ENCODE assay signal across 19 cellular contexts in genomic region chr3:125067225-125067624, GRCh38. TPM values are rescaled to one million over a fixed set of nuclear protein-coding genes. Genes with fewer than 3 reads are reported as not detected.
DNase-seq lines count a peak whose midpoint lies in the region; ATAC-seq and TF ChIP-seq lines count a peak whose summit lies in the region.
"Had no signal": no experiment of that assay in that cellular context is flagged by ENCODE, and none has a peak within 500 bp of the region (broad histone marks: within the 10 kb centered on the region; RNA-seq: fewer than 3 reads in every experiment).

No MANE protein-coding gene starts in this region.

- no peak for TF ChIP-seq POLR2A in sigmoid colon (IDR thresholded peaks at IDR 0.05)

- 76 to 83% methylated on average over 3 of the region's 3 CpGs for WGBS in sigmoid colon, 2 donors

- H3K4me1 ChIP-seq in Caco-2 (peaks cover 47% of the 10 kb centered on the region), HUES48 (ENCODE audit: control insufficient read depth, insufficient read depth, low read length) (peaks cover 16% of the 10 kb centered on the region; the same call in 1 of the 2 replicates), sigmoid colon (peaks cover 0 to 20% (median 14%) of the 10 kb centered on the region in 4 donors)

- intact Hi-C loops in Caco-2 (cut with micrococcal nuclease; ENCODE audit: unreplicated experiment) (loop anchor here (1.0 to 10.0 kb wide), 2 partner anchors 64 to 308 kb away; partner anchors contain the start of gene ZNF148), sigmoid colon (cut with DNase I) (loop anchor here (10.0 kb wide), 1 partner anchor 142 kb away; no protein-coding TSS in a partner anchor)

- H3K36me3 ChIP-seq in Caco-2 (ENCODE audit: control insufficient read depth, insufficient read depth, low read length) = no peaks in the 10 kb centered on the region
- no peaks in the 10 kb centered on the region for H3K36me3 ChIP-seq in HUES48 (ENCODE audit: control insufficient read depth, insufficient read depth, low read length)
- no peaks in the 10 kb centered on the region for H3K36me3 ChIP-seq in sigmoid colon
- H3K36me3 ChIP-seq: thoracic aorta had no signal

- CTCF ChIA-PET in Caco-2 (lab: Charles Lee) = no interaction called here
- CTCF ChIA-PET in WTC11 (lab: Charles Lee) = no interaction called here

- no peak for TF ChIP-seq EP300 in sigmoid colon (IDR thresholded peaks at IDR 0.05)

- H3K9ac ChIP-seq in HUES48 (ENCODE audit: low read depth, low read length) = no peak overlapping the region
- H3K9ac ChIP-seq: parathyroid adenoma had no signal

- H3K27me3 Mint-ChIP-seq in Caco-2 (ENCODE audit: insufficient read depth, unreplicated experiment) (no peaks in the 10 kb centered on the region), WTC11 (ENCODE audit: low read depth) (peaks cover 3% of the 10 kb centered on the region; the same call in 1 of the 2 replicates)
- H3K27me3 Mint-ChIP-seq in naive thymus-derived CD8-positive, alpha-beta T cell = peaks cover 0 to 9% (median 4%) of the 10 kb centered on the region in 5 donors
- H3K27me3 Mint-ChIP-seq: stimulated activated memory B cell treated with anti-CD40 and anti-IgM and Interleukin-4, amounts not matched to agents 10 μg/mL and 1 μg/mL and 100 μg/mL, for 72 hours had no signal

- peak; percentile 53 to 72 for DNase-seq in Caco-2
- DNase-seq in WTC11 (ENCODE audit: low spot score) = no peak
- peak; percentile 49 for DNase-seq in kidney glomerular epithelial cell (lab: John Stamatoyannopoulos, UW)
- no peak for DNase-seq in naive thymus-derived CD8-positive, alpha-beta T cell
- no peak for DNase-seq in AG08396 (ENCODE audit: low spot score)
- DNase-seq in sigmoid colon = no peak
- DNase-seq: activated CD4-positive, alpha-beta T cell treated with anti-CD3 and anti-CD28 coated beads, Interleukin-2, amount 50 U/mL, for 1 hour; activated CD8-positive, alpha-beta memory T cell treated with anti-CD3 and anti-CD28 coated beads, Interleukin-2, amount 50 U/mL, for 4 hours; CD4-positive, alpha-beta memory T cell; natural killer cell; NCI-H1436 treated with DMSO at 0.1 percent for 48 hours; NCI-H524 treated with DMSO at 0.1 percent for 48 hours; SHP77 treated with DMSO at 0.1 percent for 48 hours had no signal

- peak overlapping the region; percentile 46 for H3K27ac ChIP-seq in HUES48 (ENCODE audit: low read depth, low read length)
- no peak overlapping the region for H3K27ac ChIP-seq in sigmoid colon
- H3K27ac ChIP-seq: parathyroid adenoma, thoracic aorta had no signal

- H3K4me3 ChIP-seq in Caco-2 (ENCODE audit: low read depth, low read length) (no peak overlapping the region), HUES48 (ENCODE audit: low read depth, low read length) (no peak overlapping the region), sigmoid colon (no peak overlapping the region)
- H3K4me3 ChIP-seq: thoracic aorta had no signal

- H3K4me1 Mint-ChIP-seq in Caco-2 (ENCODE audit: low read depth, unreplicated experiment) = peaks cover 41% of the 10 kb centered on the region
- peaks cover 10% of the 10 kb centered on the region for H3K4me1 Mint-ChIP-seq in WTC11
- H3K4me1 Mint-ChIP-seq in naive thymus-derived CD8-positive, alpha-beta T cell = peaks cover 7 to 16% (median 15%) of the 10 kb centered on the region in 4 donors

- TF ChIP-seq CTCF in Caco-2 (IDR thresholded peaks at IDR 0.05; ENCODE audit: insufficient read depth in 1 of 2, low read depth in 1 of 2, low read length in 1 of 2, severe bottlenecking in 1 of 2, unreplicated experiment in 1 of 2) (no peak), WTC11 (IDR thresholded peaks at IDR 0.05) (no peak), sigmoid colon (IDR thresholded peaks at IDR 0.05) (no peak)

- H3K27ac Mint-ChIP-seq in Caco-2 (ENCODE audit: unreplicated experiment) (peak overlapping the region; percentile 86), WTC11 (no peak overlapping the region; the same call in 1 of the 2 replicates)
- peak overlapping the region in 3 of 10 donors; percentile 1 to 23 (median 13) for H3K27ac Mint-ChIP-seq in naive thymus-derived CD8-positive, alpha-beta T cell
- H3K27ac Mint-ChIP-seq: activated T-helper 2 cell treated with anti-CD3 and anti-CD28 coated beads, Interferon-gamma antibody, Interleukin-2, Interleukin-4, amounts not matched to agents 10 μg/mL and 5 μg/mL and 100 μg/mL, durations not matched to agents 14 hours and 24 hours and 36 hours; CD4-positive, alpha-beta memory T cell; natural killer cell; stimulated activated memory B cell treated with anti-CD40 and anti-IgM and Interleukin-4, amounts not matched to agents 10 μg/mL and 1 μg/mL and 100 μg/mL, for 72 hours had no signal

- H3K9me3 Mint-ChIP-seq in Caco-2 (ENCODE audit: unreplicated experiment) (peaks cover 9% of the 10 kb centered on the region), WTC11 (peaks cover 8% of the 10 kb centered on the region)
- no peaks in the 10 kb centered on the region for H3K9me3 Mint-ChIP-seq in naive thymus-derived CD8-positive, alpha-beta T cell
- H3K9me3 Mint-ChIP-seq: natural killer cell; stimulated activated memory B cell treated with anti-CD40 and anti-IgM and Interleukin-4, amounts not matched to agents 10 μg/mL and 1 μg/mL and 100 μg/mL, for 72 hours had no signal

- ATAC-seq in WTC11 (peak; percentile 66), GM19395 (IDR thresholded peaks at IDR 0.05; ENCODE audit: unreplicated experiment) (no peak)
- ATAC-seq in naive thymus-derived CD8-positive, alpha-beta T cell = no peak
- ATAC-seq: natural killer cell; stimulated activated memory B cell treated with anti-CD40 and anti-IgM and Interleukin-4, amounts not matched to agents 10 μg/mL and 1 μg/mL and 100 μg/mL, for 72 hours had no signal

- H3K9me3 ChIP-seq in Caco-2 (no peaks in the 10 kb centered on the region), HUES48 (ENCODE audit: control insufficient read depth, insufficient read depth, low read length) (no peaks in the 10 kb centered on the region), sigmoid colon (no peaks in the 10 kb centered on the region)
- H3K9me3 ChIP-seq: thoracic aorta had no signal

- POLR2A ChIA-PET in Caco-2 (lab: Charles Lee) (no interaction called here), WTC11 (lab: Charles Lee) (no interaction called here)
- POLR2A ChIA-PET in naive thymus-derived CD8-positive, alpha-beta T cell (lab: Charles Lee) = no interaction called here

- H3K4me3 Mint-ChIP-seq in Caco-2 (ENCODE audit: unreplicated experiment) (peak overlapping the region; percentile 20), WTC11 (no peak overlapping the region)
- H3K4me3 Mint-ChIP-seq in naive thymus-derived CD8-positive, alpha-beta T cell = no peak overlapping the region
- H3K4me3 Mint-ChIP-seq: CD4-positive, alpha-beta memory T cell; natural killer cell; stimulated activated memory B cell treated with anti-CD40 and anti-IgM and Interleukin-4, amounts not matched to agents 10 μg/mL and 1 μg/mL and 100 μg/mL, for 72 hours had no signal

- H3K27me3 ChIP-seq in Caco-2 (replicated peaks; ENCODE audit: control insufficient read depth, insufficient read depth, low read length) (no peaks in the 10 kb centered on the region), HUES48 (ENCODE audit: control insufficient read depth, insufficient read depth, low read length) (no peaks in the 10 kb centered on the region), sigmoid colon (no peaks in the 10 kb centered on the region)

- BruUV-seq in Caco-2 (replicated peaks; lab: Mats Ljungman, UMichigan) = no TSS peak

- peaks cover 16% of the 10 kb centered on the region for H3K36me3 Mint-ChIP-seq in Caco-2 (ENCODE audit: insufficient read depth, unreplicated experiment)
- no peaks in the 10 kb centered on the region for H3K36me3 Mint-ChIP-seq in WTC11
- no peaks in the 10 kb centered on the region for H3K36me3 Mint-ChIP-seq in naive thymus-derived CD8-positive, alpha-beta T cell
- H3K36me3 Mint-ChIP-seq: CD4-positive, alpha-beta memory T cell; natural killer cell; stimulated activated memory B cell treated with anti-CD40 and anti-IgM and Interleukin-4, amounts not matched to agents 10 μg/mL and 1 μg/mL and 100 μg/mL, for 72 hours had no signal

TF ChIP-seq in WTC11, 78 proteins besides CTCF, POLR2A, EP300 and RAD21 (continues in another document):
- TF ChIP-seq, protein P1, sequence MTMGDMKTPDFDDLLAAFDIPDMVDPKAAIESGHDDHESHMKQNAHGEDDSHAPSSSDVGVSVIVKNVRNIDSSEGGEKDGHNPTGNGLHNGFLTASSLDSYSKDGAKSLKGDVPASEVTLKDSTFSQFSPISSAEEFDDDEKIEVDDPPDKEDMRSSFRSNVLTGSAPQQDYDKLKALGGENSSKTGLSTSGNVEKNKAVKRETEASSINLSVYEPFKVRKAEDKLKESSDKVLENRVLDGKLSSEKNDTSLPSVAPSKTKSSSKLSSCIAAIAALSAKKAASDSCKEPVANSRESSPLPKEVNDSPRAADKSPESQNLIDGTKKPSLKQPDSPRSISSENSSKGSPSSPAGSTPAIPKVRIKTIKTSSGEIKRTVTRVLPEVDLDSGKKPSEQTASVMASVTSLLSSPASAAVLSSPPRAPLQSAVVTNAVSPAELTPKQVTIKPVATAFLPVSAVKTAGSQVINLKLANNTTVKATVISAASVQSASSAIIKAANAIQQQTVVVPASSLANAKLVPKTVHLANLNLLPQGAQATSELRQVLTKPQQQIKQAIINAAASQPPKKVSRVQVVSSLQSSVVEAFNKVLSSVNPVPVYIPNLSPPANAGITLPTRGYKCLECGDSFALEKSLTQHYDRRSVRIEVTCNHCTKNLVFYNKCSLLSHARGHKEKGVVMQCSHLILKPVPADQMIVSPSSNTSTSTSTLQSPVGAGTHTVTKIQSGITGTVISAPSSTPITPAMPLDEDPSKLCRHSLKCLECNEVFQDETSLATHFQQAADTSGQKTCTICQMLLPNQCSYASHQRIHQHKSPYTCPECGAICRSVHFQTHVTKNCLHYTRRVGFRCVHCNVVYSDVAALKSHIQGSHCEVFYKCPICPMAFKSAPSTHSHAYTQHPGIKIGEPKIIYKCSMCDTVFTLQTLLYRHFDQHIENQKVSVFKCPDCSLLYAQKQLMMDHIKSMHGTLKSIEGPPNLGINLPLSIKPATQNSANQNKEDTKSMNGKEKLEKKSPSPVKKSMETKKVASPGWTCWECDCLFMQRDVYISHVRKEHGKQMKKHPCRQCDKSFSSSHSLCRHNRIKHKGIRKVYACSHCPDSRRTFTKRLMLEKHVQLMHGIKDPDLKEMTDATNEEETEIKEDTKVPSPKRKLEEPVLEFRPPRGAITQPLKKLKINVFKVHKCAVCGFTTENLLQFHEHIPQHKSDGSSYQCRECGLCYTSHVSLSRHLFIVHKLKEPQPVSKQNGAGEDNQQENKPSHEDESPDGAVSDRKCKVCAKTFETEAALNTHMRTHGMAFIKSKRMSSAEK (CRISPR knock-in tag; IDR thresholded peaks at IDR 0.05; ENCODE audit: borderline replicate concordance) = no peak
- TF ChIP-seq NR2C2 (CRISPR knock-in tag; IDR thresholded peaks at IDR 0.05) = no peak
- no peak for TF ChIP-seq FOXK1 (CRISPR knock-in tag; IDR thresholded peaks at IDR 0.05)

RNA-seq across cellular contexts. Expression of gene HEG1, which starts 11.4 kb away (rescaled TPM):
- total RNA-seq in Caco-2 (2022) (51.8 and 69.8 TPM in 2 replicates), WTC11 (2021) (7.9 to 14.6 TPM (median 8.7 TPM) in 3 replicates), sigmoid colon (10 to 100 TPM; 24.5 to 61.6 (median 41.5) TPM)
- total RNA-seq in naive thymus-derived CD8-positive, alpha-beta T cell = 10 to 100 TPM in 1 of 2 experiments, 1 to 10 TPM in 1; 9.2 to 10.3 TPM
- polyA plus RNA-seq in naive thymus-derived CD8-positive, alpha-beta T cell = 1 to 10 TPM; 1.5 to 2.3 (median 1.6) TPM
- 1 to 10 TPM in 2 of 3 donors, under 1 TPM in 1; 0.92 to 9.7 (median 1.8) TPM for polyA plus RNA-seq in sigmoid colon

Comparison
In these comparisons a context has a peak if more than half of its experiments do, and no peak if none do; other contexts are left out.
1. DNase-seq: peak in Caco-2 (2 of 2) and kidney glomerular epithelial cell (single experiment); none in WTC11 (single experiment), naive thymus-derived CD8-positive, alpha-beta T cell (0 of 10), AG08396 (single experiment) and sigmoid colon (single experiment).